8 cellular contexts compared by ENCODE assay signal in genomic region chr12:57852195-57852594, GRCh38. TPM values are rescaled to one million over a fixed set of nuclear protein-coding genes. Genes with fewer than 3 reads are reported as not detected.
DNase-seq lines count a peak whose midpoint lies in the region; ATAC-seq, FAIRE-seq and TF ChIP-seq lines count a peak whose summit lies in the region.

No MANE protein-coding gene starts in this region.

- H3K4me2 ChIP-seq in keratinocyte (ENCODE audit: control insufficient read depth, extremely low read depth, insufficient read depth, low read depth, low read length), result peak overlapping the region; percentile 64

- peak overlapping the region; percentile 45 for H3K4me3 ChIP-seq in H7 (ENCODE audit: insufficient read depth, low read depth, low read length)
- peak overlapping the region in 1 of 3 experiments; percentile 30 for H3K4me3 ChIP-seq in keratinocyte (ENCODE audit: control insufficient read depth in 2 of 3, extremely low read depth in 1 of 3, insufficient read depth in 2 of 3, low read depth in 1 of 3, low read length in 3 of 3)
- H3K4me3 ChIP-seq in small intestine (ENCODE audit: low read depth in 1 of 2, low read length in 2 of 2), result no peak overlapping the region

- DNase-seq in H7, result no peak
- peak; percentile 33 for DNase-seq in cerebellar cortex (ENCODE audit: low spot score)
- no peak for DNase-seq in keratinocyte (ENCODE audit: low read depth, low spot score)
- no peak for DNase-seq in sciatic nerve (ENCODE audit: low spot score)
- DNase-seq in small intestine, result no peak

- H3K27me3 ChIP-seq in H7 (ENCODE audit: control insufficient read depth, insufficient read depth, low read length) (peaks cover 5% of the 10 kb centered on the region), keratinocyte (ENCODE audit: control insufficient read depth, extremely low read depth, insufficient read depth, low read length) (peaks cover 7% of the 10 kb centered on the region), small intestine (ENCODE audit: control insufficient read depth in 2 of 2, insufficient read depth in 2 of 2, low read length in 2 of 2) (peaks cover 0 to 1% of the 10 kb centered on the region in 2 donors)

- dilution Hi-C loops in keratinocyte (cut with MboI; ENCODE audit: extremely low pct_ligation_motif_present, low sequenced_read_pairs), result no loop called here

- TF ChIP-seq CTCF in keratinocyte (optimal IDR thresholded peaks at IDR 0.05 in 1 of 3, IDR thresholded peaks at IDR 0.05 in 1 of 3, conservative IDR thresholded peaks at IDR 0.05 in 1 of 3; ENCODE audit: extremely low read depth in 1 of 3, insufficient read depth in 2 of 3, low read length in 3 of 3), result no peak

- H3K27ac ChIP-seq in keratinocyte (ENCODE audit: control insufficient read depth, insufficient read depth, low read length) (no peak overlapping the region), small intestine (ENCODE audit: low read depth in 1 of 2, low read length in 1 of 2) (peak overlapping the region in 1 of 2 donors; percentile 52)

- no peak overlapping the region for H3K9ac ChIP-seq in keratinocyte (ENCODE audit: control insufficient read depth, extremely low read depth, insufficient read depth, low read length)

- peak overlapping the region; percentile 25 for H2AFZ ChIP-seq in keratinocyte (ENCODE audit: control insufficient read depth, low read length)

- intact Hi-C loops in sciatic nerve (cut with DNase I), result no loop called here

- no peaks in the 10 kb centered on the region for H3K9me1 ChIP-seq in keratinocyte (ENCODE audit: control insufficient read depth, extremely low read depth, insufficient read depth, low read length)

- no peaks in the 10 kb centered on the region for H3K79me2 ChIP-seq in keratinocyte (ENCODE audit: control insufficient read depth, insufficient read depth, low read length)

- no peaks in the 10 kb centered on the region for H3K36me3 ChIP-seq in H7 (replicated peaks; ENCODE audit: control insufficient read depth, insufficient read depth, low read length)
- H3K36me3 ChIP-seq in keratinocyte (ENCODE audit: control insufficient read depth in 2 of 2, extremely low read depth in 1 of 2, insufficient read depth in 2 of 2, low read length in 2 of 2), result no peaks in the 10 kb centered on the region
- no peaks in the 10 kb centered on the region for H3K36me3 ChIP-seq in small intestine (ENCODE audit: control insufficient read depth in 2 of 2, insufficient read depth in 2 of 2, low read length in 2 of 2)

- no peaks in the 10 kb centered on the region for H4K20me1 ChIP-seq in keratinocyte (ENCODE audit: control insufficient read depth, extremely low read depth, insufficient read depth, low read length)

- whole genome bisulfite sequencing in small intestine, 3 donors, result 39 to 55% (median 53%) methylated on average over 11 of the region's 11 CpGs

- FAIRE-seq in keratinocyte (lab: Jason Lieb, UNC) (no peak), small intestine (lab: Jason Lieb, UNC) (no peak)

- H3K4me1 ChIP-seq in keratinocyte (ENCODE audit: control insufficient read depth, extremely low read depth, insufficient read depth, low read length), result peaks cover 7% of the 10 kb centered on the region
- no peaks in the 10 kb centered on the region for H3K4me1 ChIP-seq in small intestine (ENCODE audit: control insufficient read depth in 2 of 2, insufficient read depth in 1 of 2, low read depth in 1 of 2, low read length in 1 of 2)

- no peaks in the 10 kb centered on the region for H3K9me3 ChIP-seq in keratinocyte (ENCODE audit: control insufficient read depth, low read depth, low read length)
- H3K9me3 ChIP-seq in small intestine (ENCODE audit: control insufficient read depth, low read depth), result no peaks in the 10 kb centered on the region

- peak; percentile 8 for ATAC-seq in sciatic nerve
- ATAC-seq in HG03342 (IDR thresholded peaks at IDR 0.05; ENCODE audit: unreplicated experiment), result no peak
- ATAC-seq in HG03039 (IDR thresholded peaks at IDR 0.05; ENCODE audit: unreplicated experiment), result no peak
- no peak for ATAC-seq in GM19324 (IDR thresholded peaks at IDR 0.05; ENCODE audit: low FRiP score, unreplicated experiment)

RNA-seq across cellular contexts. Expression of gene CTDSP2, which starts 5.7 kb away (rescaled TPM):
- total RNA-seq in H7 (2014; rRNA removed; shearing (Covaris generic)), result 59.3 and 74.2 TPM in 2 replicates
- 39.0 to 75.0 TPM (median 54.6 TPM) in 3 replicates for polyA plus RNA-seq in keratinocyte
- 38.5 TPM for polyA plus RNA-seq in keratinocyte (2011; ENCODE audit: low read depth)
- polyA plus RNA-seq in keratinocyte (2011; cell fraction: cytosol; rRNA removed), result 61.4 and 68.1 TPM in 2 replicates
- polyA plus RNA-seq in keratinocyte (2011; cell fraction: nucleus; rRNA removed), result 62.6 and 66.0 TPM in 2 replicates
- polyA plus RNA-seq in keratinocyte (2012; ENCODE audit: low replicate concordance), result 35.0 and 54.1 TPM in 2 replicates
- polyA minus RNA-seq in keratinocyte, result 72.9 to 174 TPM (median 107 TPM) in 3 replicates
- 36.8 TPM for polyA minus RNA-seq in keratinocyte (2011; cell fraction: cytosol; rRNA and poly(A)+ RNA removed)
- polyA minus RNA-seq in keratinocyte (2011; cell fraction: nucleus; rRNA and poly(A)+ RNA removed), result 28.5 and 40.3 TPM in 2 replicates
- total RNA-seq in sciatic nerve, result 202 TPM
- 10 to 100 TPM; 35.1 to 58.1 (median 45.4) TPM for polyA plus RNA-seq in small intestine

RNA-seq across cellular contexts. Expression of gene AVIL, which starts 33.7 kb away (rescaled TPM):
- 0.38 TPM in 1 of 2 replicates, not detected in the other for total RNA-seq in H7 (2014; rRNA removed; shearing (Covaris generic))
- polyA plus RNA-seq in keratinocyte (0.27 to 1.3 TPM (median 1.3 TPM) in 3 replicates), small intestine (10 to 100 TPM; 13.4 to 16.5 (median 16.2) TPM)
- polyA plus RNA-seq in keratinocyte (2011; ENCODE audit: low read depth), result 1.9 TPM
- polyA plus RNA-seq in keratinocyte (2011; cell fraction: cytosol; rRNA removed), result 0.14 and 0.49 TPM in 2 replicates
- 5.3 and 5.4 TPM in 2 replicates for polyA plus RNA-seq in keratinocyte (2011; cell fraction: nucleus; rRNA removed)
- 0.66 and 2.7 TPM in 2 replicates for polyA plus RNA-seq in keratinocyte (2012; ENCODE audit: low replicate concordance)
- 1.3 to 2.7 TPM in 2 of 3 replicates, not detected in the other for polyA minus RNA-seq in keratinocyte
- not detected for polyA minus RNA-seq in keratinocyte (2011; cell fraction: cytosol; rRNA and poly(A)+ RNA removed)
- polyA minus RNA-seq in keratinocyte (2011; cell fraction: nucleus; rRNA and poly(A)+ RNA removed), result 1.2 and 1.3 TPM in 2 replicates
- 7.3 TPM for total RNA-seq in sciatic nerve
